1 cellular context compared by ENCODE assay signal in the genomic region with DNA sequence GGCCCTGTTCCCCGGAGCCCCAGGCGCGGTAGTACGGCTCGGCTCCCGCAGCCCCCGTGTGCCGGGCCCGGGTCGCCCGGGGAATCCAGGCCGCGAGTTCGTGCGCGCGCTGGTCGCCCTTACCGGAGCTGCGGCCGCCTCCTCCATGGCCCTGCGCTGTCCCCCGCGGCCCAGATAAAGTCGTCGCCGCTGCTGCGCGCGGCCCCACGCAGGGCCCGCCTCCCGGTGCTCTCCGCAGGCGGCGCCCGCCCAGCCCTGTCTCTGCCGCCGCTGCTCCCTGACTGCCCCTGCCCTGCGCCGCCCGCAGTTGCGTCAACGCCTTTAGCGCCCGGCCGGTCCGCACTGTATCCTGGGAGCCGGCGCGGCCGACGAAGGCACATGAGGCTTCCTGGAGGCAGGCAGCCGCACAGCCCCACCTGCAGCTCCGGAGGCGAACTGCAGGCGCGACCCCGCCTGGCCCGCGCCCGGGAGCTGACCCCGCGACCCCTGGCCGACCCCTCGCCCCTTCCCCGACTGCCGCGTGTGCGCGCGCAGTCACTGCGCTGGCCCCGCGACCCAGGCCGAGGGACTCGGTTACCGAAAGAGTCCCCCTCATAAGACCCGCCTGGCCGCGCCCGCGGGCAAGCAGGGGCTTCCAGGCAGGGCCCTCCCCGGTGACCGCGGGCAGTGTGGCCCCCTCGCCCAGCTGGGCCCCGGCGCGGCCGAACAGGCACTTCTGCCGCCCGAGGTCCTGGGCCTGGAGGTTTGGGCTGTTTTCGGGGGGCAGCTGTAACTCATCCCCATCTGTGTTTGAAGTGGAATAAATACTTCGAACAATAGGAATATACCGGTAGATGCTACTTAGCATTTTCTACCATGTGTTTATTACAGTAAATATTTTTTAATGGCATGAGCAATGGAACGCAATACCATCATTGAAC.
TF ChIP-seq lines count a peak whose summit lies in the region.

No MANE protein-coding gene starts in this region.

TF ChIP-seq in HepG2, 621 proteins besides CTCF, POLR2A, EP300 and RAD21 (continued from another document and continues in another):
- TF ChIP-seq ZHX2 (IDR thresholded peaks at IDR 0.05; ENCODE audit: low read depth) = peak; percentile 63; the same call in 1 of the 2 replicates
- TF ChIP-seq ZHX2 (CRISPR knock-in tag; IDR thresholded peaks at IDR 0.05; ENCODE audit: borderline replicate concordance) = no peak; the same call in 1 of the 2 replicates
- TF ChIP-seq ZNF562 (CRISPR knock-in tag; IDR thresholded peaks at IDR 0.05; ENCODE audit: borderline replicate concordance) = no peak
- no peak for TF ChIP-seq U2AF1 (optimal IDR thresholded peaks at IDR 0.05; ENCODE audit: low read depth, low read length)
- no peak for TF ChIP-seq ZNF253 (CRISPR knock-in tag; IDR thresholded peaks at IDR 0.05; ENCODE audit: borderline replicate concordance)
- TF ChIP-seq SUZ12 (IDR thresholded peaks at IDR 0.05; ENCODE audit: low read depth, low read length) = no peak
- peak; percentile 97 for TF ChIP-seq RARA (CRISPR knock-in tag; IDR thresholded peaks at IDR 0.05)
- peak; percentile 73 for TF ChIP-seq FOXA3 (CRISPR knock-in tag; IDR thresholded peaks at IDR 0.05)
- no peak for TF ChIP-seq FOXK2 (IDR thresholded peaks at IDR 0.05)
- no peak for TF ChIP-seq ZNF24 (IDR thresholded peaks at IDR 0.05)
- no peak for TF ChIP-seq PTBP1 (IDR thresholded peaks at IDR 0.05; ENCODE audit: low read depth, low read length, poor library complexity, severe bottlenecking)
- peak; percentile 95 for TF ChIP-seq HOXA3 (CRISPR knock-in tag; IDR thresholded peaks at IDR 0.05)
- no peak for TF ChIP-seq ZNF747 (CRISPR knock-in tag; IDR thresholded peaks at IDR 0.05; ENCODE audit: borderline replicate concordance)
- no peak; the same call in 1 of the 2 replicates for TF ChIP-seq TP53 (CRISPR knock-in tag; conservative IDR thresholded peaks at IDR 0.05)
- TF ChIP-seq, protein P1, sequence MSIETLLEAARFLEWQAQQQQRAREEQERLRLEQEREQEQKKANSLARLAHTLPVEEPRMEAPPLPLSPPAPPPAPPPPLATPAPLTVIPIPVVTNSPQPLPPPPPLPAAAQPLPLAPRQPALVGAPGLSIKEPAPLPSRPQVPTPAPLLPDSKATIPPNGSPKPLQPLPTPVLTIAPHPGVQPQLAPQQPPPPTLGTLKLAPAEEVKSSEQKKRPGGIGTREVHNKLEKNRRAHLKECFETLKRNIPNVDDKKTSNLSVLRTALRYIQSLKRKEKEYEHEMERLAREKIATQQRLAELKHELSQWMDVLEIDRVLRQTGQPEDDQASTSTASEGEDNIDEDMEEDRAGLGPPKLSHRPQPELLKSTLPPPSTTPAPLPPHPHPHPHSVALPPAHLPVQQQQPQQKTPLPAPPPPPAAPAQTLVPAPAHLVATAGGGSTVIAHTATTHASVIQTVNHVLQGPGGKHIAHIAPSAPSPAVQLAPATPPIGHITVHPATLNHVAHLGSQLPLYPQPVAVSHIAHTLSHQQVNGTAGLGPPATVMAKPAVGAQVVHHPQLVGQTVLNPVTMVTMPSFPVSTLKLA (IDR thresholded peaks at IDR 0.05) = no peak
- TF ChIP-seq ZNF296 (CRISPR knock-in tag; conservative IDR thresholded peaks at IDR 0.05) = no peak
- TF ChIP-seq ZNF781 (CRISPR knock-in tag; IDR thresholded peaks at IDR 0.05; ENCODE audit: borderline replicate concordance, not compliant biosample characterization) = no peak
- TF ChIP-seq PRDM4 (CRISPR knock-in tag; IDR thresholded peaks at IDR 0.05; ENCODE audit: borderline replicate concordance) = no peak
- TF ChIP-seq, protein P2, sequence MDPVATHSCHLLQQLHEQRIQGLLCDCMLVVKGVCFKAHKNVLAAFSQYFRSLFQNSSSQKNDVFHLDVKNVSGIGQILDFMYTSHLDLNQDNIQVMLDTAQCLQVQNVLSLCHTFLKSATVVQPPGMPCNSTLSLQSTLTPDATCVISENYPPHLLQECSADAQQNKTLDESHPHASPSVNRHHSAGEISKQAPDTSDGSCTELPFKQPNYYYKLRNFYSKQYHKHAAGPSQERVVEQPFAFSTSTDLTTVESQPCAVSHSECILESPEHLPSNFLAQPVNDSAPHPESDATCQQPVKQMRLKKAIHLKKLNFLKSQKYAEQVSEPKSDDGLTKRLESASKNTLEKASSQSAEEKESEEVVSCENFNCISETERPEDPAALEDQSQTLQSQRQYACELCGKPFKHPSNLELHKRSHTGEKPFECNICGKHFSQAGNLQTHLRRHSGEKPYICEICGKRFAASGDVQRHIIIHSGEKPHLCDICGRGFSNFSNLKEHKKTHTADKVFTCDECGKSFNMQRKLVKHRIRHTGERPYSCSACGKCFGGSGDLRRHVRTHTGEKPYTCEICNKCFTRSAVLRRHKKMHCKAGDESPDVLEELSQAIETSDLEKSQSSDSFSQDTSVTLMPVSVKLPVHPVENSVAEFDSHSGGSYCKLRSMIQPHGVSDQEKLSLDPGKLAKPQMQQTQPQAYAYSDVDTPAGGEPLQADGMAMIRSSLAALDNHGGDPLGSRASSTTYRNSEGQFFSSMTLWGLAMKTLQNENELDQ (CRISPR knock-in tag; IDR thresholded peaks at IDR 0.05; ENCODE audit: borderline replicate concordance) = no peak
- peak; percentile 88 for TF ChIP-seq TFDP2 (CRISPR knock-in tag; IDR thresholded peaks at IDR 0.05)
- TF ChIP-seq ZNF407 (CRISPR knock-in tag; IDR thresholded peaks at IDR 0.05; ENCODE audit: not compliant biosample characterization) = peak; percentile 38
- TF ChIP-seq, protein P3, sequence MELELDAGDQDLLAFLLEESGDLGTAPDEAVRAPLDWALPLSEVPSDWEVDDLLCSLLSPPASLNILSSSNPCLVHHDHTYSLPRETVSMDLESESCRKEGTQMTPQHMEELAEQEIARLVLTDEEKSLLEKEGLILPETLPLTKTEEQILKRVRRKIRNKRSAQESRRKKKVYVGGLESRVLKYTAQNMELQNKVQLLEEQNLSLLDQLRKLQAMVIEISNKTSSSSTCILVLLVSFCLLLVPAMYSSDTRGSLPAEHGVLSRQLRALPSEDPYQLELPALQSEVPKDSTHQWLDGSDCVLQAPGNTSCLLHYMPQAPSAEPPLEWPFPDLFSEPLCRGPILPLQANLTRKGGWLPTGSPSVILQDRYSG (CRISPR knock-in tag; IDR thresholded peaks at IDR 0.05) = 0 out of 2 replicates have a peak, but pooled peaks have one; percentile 21
- TF ChIP-seq ARHGAP35 (CRISPR knock-in tag; IDR thresholded peaks at IDR 0.05; ENCODE audit: borderline replicate concordance) = peak; percentile 86
- TF ChIP-seq ZBTB21 (CRISPR knock-in tag; IDR thresholded peaks at IDR 0.05) = no peak
- no peak for TF ChIP-seq ZNF773 (CRISPR knock-in tag; IDR thresholded peaks at IDR 0.05; ENCODE audit: borderline replicate concordance)
